ENCODE assay signal across 1 cellular context in the genomic region with DNA sequence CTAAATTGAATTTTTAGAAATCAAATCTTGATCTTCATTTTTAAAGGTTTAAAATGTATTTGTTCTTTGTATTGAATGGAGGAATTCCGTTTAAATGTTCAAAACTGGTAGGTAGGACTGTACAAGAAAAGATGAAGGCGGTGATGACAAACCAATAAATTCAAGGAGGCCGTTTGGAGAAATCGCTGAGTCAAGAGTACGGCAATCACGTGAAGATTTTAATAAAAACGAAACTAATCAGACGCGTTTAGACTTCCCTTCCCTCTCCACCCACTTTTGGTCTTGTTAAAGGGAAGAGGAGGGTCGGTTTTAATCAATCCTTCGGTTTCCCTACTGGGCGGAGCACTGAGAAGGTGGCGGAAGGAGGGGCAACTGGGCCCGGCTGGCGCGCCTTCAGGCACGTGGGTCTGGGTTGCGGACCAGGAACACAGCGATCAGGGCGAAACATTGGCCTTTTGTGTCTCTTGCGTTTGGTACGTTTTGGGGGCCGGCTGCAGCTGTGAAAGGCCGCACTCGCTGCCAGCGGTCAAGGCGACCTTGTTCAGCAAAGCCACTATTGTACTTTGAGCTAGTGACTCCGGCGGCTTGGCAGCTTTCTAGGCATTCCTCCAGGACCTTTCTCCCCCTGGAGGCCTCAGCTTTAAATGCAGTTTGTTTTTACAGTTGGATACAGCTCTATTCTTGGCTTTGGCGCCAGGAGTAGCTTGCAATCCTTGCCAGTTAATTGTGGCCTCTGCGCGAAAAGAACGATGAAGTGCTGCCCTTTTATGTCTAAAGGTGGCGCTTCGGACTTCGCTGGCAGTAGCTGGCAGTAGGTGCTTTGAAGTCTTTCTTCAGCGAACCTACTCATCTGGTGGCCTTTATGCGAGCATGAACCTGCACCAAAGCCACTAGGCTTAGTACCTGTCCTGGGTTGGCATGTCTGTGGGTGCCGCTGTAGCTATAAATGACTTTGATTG.
TF ChIP-seq lines count a peak whose summit lies in the region.

No MANE protein-coding gene starts in this region.

TF ChIP-seq in HepG2, 621 proteins besides CTCF, POLR2A, EP300 and RAD21 (continued from another document):
- TF ChIP-seq CCAR2 (optimal IDR thresholded peaks at IDR 0.05; ENCODE audit: low read depth, low read length) (no peak), RXRA (CRISPR knock-in tag; IDR thresholded peaks at IDR 0.05) (peak; percentile 84), ZNF160 (CRISPR knock-in tag; IDR thresholded peaks at IDR 0.05) (0 out of 2 replicates have a peak, but pooled peaks have one; percentile 23), MAFF (IDR thresholded peaks at IDR 0.05; ENCODE audit: low read depth, low read length) (peak; percentile 52), HOXD1 (CRISPR knock-in tag; IDR thresholded peaks at IDR 0.05) (0 out of 2 replicates have a peak, but pooled peaks have one; percentile 27), ZNF549 (CRISPR knock-in tag; IDR thresholded peaks at IDR 0.05) (no peak), ZNF776 (CRISPR knock-in tag; IDR thresholded peaks at IDR 0.05) (no peak), ZMAT3 (CRISPR knock-in tag; conservative IDR thresholded peaks at IDR 0.05) (0 out of 2 replicates have a peak, but pooled peaks have one; percentile 69), SP4 (CRISPR knock-in tag; IDR thresholded peaks at IDR 0.05) (peak; percentile 16; the same call in 1 of the 2 replicates), SRF (IDR thresholded peaks at IDR 0.05; ENCODE audit: low read depth, low read length) (peak; percentile 69; the same call in 1 of the 2 replicates), ZBTB21 (CRISPR knock-in tag; IDR thresholded peaks at IDR 0.05) (no peak), CENPT (CRISPR knock-in tag; IDR thresholded peaks at IDR 0.05; ENCODE audit: low read depth) (no peak), SRSF9 (IDR thresholded peaks at IDR 0.05; ENCODE audit: borderline replicate concordance, insufficient read depth, low read depth, low read length, poor library complexity, severe bottlenecking) (no peak), ATF7 (IDR thresholded peaks at IDR 0.05) (no peak), ATF7 (CRISPR knock-in tag; IDR thresholded peaks at IDR 0.05) (peak; percentile 30; the same call in 1 of the 2 replicates), ATF1 (CRISPR knock-in tag; IDR thresholded peaks at IDR 0.05) (peak; percentile 20; the same call in 1 of the 2 replicates), RAD51 (IDR thresholded peaks at IDR 0.05; ENCODE audit: borderline replicate concordance) (no peak), ZSCAN30 (CRISPR knock-in tag; IDR thresholded peaks at IDR 0.05) (no peak), ZNF644 (CRISPR knock-in tag; IDR thresholded peaks at IDR 0.05; ENCODE audit: low read depth) (0 out of 2 replicates have a peak, but pooled peaks have one; percentile 50), ZMYM3 (CRISPR knock-in tag; IDR thresholded peaks at IDR 0.05) (peak; percentile 11; the same call in 1 of the 2 replicates), ZFP36L1 (CRISPR knock-in tag; IDR thresholded peaks at IDR 0.05) (no peak), ZSCAN31 (CRISPR knock-in tag; IDR thresholded peaks at IDR 0.05; ENCODE audit: low read depth) (peak; percentile 73; the same call in 1 of the 2 replicates), MEF2D (CRISPR knock-in tag; IDR thresholded peaks at IDR 0.05) (no peak), ESRRA (CRISPR knock-in tag; IDR thresholded peaks at IDR 0.05; ENCODE audit: low read depth) (peak; percentile 96), ZNF558 (CRISPR knock-in tag; IDR thresholded peaks at IDR 0.05; ENCODE audit: borderline replicate concordance) (peak; percentile 39; the same call in 1 of the 2 replicates), ZNF446 (CRISPR knock-in tag; IDR thresholded peaks at IDR 0.05) (no peak)
- TF ChIP-seq, protein P1, sequence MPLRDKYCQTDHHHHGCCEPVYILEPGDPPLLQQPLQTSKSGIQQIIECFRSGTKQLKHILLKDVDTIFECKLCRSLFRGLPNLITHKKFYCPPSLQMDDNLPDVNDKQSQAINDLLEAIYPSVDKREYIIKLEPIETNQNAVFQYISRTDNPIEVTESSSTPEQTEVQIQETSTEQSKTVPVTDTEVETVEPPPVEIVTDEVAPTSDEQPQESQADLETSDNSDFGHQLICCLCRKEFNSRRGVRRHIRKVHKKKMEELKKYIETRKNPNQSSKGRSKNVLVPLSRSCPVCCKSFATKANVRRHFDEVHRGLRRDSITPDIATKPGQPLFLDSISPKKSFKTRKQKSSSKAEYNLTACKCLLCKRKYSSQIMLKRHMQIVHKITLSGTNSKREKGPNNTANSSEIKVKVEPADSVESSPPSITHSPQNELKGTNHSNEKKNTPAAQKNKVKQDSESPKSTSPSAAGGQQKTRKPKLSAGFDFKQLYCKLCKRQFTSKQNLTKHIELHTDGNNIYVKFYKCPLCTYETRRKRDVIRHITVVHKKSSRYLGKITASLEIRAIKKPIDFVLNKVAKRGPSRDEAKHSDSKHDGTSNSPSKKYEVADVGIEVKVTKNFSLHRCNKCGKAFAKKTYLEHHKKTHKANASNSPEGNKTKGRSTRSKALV (CRISPR knock-in tag; IDR thresholded peaks at IDR 0.05) = peak; percentile 64; the same call in 1 of the 2 replicates
- TF ChIP-seq, protein P2, sequence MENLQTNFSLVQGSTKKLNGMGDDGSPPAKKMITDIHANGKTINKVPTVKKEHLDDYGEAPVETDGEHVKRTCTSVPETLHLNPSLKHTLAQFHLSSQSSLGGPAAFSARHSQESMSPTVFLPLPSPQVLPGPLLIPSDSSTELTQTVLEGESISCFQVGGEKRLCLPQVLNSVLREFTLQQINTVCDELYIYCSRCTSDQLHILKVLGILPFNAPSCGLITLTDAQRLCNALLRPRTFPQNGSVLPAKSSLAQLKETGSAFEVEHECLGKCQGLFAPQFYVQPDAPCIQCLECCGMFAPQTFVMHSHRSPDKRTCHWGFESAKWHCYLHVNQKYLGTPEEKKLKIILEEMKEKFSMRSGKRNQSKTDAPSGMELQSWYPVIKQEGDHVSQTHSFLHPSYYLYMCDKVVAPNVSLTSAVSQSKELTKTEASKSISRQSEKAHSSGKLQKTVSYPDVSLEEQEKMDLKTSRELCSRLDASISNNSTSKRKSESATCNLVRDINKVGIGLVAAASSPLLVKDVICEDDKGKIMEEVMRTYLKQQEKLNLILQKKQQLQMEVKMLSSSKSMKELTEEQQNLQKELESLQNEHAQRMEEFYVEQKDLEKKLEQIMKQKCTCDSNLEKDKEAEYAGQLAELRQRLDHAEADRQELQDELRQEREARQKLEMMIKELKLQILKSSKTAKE (CRISPR knock-in tag; IDR thresholded peaks at IDR 0.05; ENCODE audit: borderline replicate concordance) = 0 out of 2 replicates have a peak, but pooled peaks have one; percentile 59
- TF ChIP-seq, protein P3, sequence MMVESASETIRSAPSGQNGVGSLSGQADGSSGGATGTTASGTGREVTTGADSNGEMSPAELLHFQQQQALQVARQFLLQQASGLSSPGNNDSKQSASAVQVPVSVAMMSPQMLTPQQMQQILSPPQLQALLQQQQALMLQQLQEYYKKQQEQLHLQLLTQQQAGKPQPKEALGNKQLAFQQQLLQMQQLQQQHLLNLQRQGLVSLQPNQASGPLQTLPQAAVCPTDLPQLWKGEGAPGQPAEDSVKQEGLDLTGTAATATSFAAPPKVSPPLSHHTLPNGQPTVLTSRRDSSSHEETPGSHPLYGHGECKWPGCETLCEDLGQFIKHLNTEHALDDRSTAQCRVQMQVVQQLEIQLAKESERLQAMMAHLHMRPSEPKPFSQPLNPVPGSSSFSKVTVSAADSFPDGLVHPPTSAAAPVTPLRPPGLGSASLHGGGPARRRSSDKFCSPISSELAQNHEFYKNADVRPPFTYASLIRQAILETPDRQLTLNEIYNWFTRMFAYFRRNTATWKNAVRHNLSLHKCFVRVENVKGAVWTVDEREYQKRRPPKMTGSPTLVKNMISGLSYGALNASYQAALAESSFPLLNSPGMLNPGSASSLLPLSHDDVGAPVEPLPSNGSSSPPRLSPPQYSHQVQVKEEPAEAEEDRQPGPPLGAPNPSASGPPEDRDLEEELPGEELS (CRISPR knock-in tag; IDR thresholded peaks at IDR 0.05) = peak; percentile 67
- TF ChIP-seq, protein P4, sequence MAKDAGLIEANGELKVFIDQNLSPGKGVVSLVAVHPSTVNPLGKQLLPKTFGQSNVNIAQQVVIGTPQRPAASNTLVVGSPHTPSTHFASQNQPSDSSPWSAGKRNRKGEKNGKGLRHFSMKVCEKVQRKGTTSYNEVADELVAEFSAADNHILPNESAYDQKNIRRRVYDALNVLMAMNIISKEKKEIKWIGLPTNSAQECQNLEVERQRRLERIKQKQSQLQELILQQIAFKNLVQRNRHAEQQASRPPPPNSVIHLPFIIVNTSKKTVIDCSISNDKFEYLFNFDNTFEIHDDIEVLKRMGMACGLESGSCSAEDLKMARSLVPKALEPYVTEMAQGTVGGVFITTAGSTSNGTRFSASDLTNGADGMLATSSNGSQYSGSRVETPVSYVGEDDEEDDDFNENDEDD (CRISPR knock-in tag; IDR thresholded peaks at IDR 0.05; ENCODE audit: borderline replicate concordance) = peak; percentile 90; the same call in 1 of the 2 replicates
- TF ChIP-seq, protein P5, sequence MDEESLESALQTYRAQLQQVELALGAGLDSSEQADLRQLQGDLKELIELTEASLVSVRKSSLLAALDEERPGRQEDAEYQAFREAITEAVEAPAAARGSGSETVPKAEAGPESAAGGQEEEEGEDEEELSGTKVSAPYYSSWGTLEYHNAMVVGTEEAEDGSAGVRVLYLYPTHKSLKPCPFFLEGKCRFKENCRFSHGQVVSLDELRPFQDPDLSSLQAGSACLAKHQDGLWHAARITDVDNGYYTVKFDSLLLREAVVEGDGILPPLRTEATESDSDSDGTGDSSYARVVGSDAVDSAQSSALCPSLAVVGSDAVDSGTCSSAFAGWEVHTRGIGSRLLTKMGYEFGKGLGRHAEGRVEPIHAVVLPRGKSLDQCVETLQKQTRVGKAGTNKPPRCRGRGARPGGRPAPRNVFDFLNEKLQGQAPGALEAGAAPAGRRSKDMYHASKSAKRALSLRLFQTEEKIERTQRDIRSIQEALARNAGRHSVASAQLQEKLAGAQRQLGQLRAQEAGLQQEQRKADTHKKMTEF (CRISPR knock-in tag; IDR thresholded peaks at IDR 0.05) = 0 out of 2 replicates have a peak, but pooled peaks have one; percentile 34
- TF ChIP-seq, protein P6, sequence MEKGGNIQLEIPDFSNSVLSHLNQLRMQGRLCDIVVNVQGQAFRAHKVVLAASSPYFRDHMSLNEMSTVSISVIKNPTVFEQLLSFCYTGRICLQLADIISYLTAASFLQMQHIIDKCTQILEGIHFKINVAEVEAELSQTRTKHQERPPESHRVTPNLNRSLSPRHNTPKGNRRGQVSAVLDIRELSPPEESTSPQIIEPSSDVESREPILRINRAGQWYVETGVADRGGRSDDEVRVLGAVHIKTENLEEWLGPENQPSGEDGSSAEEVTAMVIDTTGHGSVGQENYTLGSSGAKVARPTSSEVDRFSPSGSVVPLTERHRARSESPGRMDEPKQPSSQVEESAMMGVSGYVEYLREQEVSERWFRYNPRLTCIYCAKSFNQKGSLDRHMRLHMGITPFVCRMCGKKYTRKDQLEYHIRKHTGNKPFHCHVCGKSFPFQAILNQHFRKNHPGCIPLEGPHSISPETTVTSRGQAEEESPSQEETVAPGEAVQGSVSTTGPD (CRISPR knock-in tag; IDR thresholded peaks at IDR 0.05) = peak; percentile 87
- TF ChIP-seq, protein P7, sequence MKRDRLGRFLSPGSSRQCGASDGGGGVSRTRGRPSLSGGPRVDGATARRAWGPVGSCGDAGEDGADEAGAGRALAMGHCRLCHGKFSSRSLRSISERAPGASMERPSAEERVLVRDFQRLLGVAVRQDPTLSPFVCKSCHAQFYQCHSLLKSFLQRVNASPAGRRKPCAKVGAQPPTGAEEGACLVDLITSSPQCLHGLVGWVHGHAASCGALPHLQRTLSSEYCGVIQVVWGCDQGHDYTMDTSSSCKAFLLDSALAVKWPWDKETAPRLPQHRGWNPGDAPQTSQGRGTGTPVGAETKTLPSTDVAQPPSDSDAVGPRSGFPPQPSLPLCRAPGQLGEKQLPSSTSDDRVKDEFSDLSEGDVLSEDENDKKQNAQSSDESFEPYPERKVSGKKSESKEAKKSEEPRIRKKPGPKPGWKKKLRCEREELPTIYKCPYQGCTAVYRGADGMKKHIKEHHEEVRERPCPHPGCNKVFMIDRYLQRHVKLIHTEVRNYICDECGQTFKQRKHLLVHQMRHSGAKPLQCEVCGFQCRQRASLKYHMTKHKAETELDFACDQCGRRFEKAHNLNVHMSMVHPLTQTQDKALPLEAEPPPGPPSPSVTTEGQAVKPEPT (CRISPR knock-in tag; IDR thresholded peaks at IDR 0.05; ENCODE audit: low read depth) = no peak
- TF ChIP-seq, protein P8, sequence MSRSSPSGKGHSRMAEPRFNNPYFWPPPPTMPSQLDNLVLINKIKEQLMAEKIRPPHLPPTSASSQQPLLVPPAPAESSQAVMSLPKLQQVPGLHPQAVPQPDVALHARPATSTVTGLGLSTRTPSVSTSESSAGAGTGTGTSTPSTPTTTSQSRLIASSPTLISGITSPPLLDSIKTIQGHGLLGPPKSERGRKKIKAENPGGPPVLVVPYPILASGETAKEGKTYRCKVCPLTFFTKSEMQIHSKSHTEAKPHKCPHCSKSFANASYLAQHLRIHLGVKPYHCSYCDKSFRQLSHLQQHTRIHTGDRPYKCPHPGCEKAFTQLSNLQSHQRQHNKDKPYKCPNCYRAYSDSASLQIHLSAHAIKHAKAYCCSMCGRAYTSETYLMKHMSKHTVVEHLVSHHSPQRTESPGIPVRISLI (CRISPR knock-in tag; IDR thresholded peaks at IDR 0.05; ENCODE audit: borderline replicate concordance) = 0 out of 2 replicates have a peak, but pooled peaks have one; percentile 29
- TF ChIP-seq, protein P9, sequence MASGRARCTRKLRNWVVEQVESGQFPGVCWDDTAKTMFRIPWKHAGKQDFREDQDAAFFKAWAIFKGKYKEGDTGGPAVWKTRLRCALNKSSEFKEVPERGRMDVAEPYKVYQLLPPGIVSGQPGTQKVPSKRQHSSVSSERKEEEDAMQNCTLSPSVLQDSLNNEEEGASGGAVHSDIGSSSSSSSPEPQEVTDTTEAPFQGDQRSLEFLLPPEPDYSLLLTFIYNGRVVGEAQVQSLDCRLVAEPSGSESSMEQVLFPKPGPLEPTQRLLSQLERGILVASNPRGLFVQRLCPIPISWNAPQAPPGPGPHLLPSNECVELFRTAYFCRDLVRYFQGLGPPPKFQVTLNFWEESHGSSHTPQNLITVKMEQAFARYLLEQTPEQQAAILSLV (CRISPR knock-in tag; IDR thresholded peaks at IDR 0.05; ENCODE audit: borderline replicate concordance) = 0 out of 2 replicates have a peak, but pooled peaks have one; percentile 23
